Comparison of ENCODE assay signal across 9 cellular contexts in the genomic region with DNA sequence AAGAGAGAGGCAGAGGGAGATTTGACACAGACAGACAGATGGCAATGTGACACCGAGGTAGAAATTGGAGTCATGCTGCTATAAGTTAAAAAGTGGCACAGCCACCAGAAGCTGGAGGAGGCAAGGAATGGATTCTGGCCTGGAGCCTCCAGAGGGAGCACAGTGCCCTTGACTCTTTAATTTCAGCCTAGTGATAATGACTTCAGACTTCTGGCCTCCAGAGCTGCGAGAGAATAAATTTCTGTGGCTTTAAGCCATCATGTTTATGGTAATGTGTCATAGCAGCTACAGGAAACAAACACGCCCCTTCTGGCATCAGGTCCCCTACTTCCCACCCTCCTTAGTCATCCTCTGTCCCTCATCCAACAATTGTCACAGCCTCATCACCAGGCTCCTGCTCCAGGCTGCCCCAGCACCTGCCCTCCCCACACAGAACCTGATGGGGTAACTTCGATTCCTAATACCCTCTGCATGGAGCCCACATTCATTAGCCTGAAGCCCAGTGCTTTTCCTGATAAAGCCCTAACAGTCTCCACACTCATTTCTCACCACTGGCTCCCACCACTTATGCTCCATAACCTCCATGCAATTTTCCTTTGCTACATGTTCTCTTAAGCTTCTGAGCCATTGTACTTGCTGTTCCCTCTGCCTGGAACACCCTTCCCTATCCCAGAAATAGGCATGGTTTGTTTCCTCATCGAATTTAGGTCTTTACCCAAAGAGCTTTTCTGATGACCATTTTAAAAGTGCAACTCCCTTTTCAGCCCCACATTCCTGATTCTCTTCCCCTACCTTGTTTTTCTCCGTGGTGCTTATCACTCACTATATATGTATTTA.
A peak's percentile ranks its signal among the peaks of the same experiment; 100 is the strongest.
DNase-seq lines count a peak whose midpoint lies in the region; ATAC-seq, FAIRE-seq and TF ChIP-seq lines count a peak whose summit lies in the region.
"Had no signal": no experiment of that assay in that cellular context is flagged by ENCODE, and none has a peak within 500 bp of the region (broad histone marks: within the 10 kb centered on the region; RNA-seq: fewer than 3 reads in every experiment).

No MANE protein-coding gene starts in this region.

- DNase-seq in DMS53 (lab: John Stamatoyannopoulos, UW) = peak; percentile 23
- no peak for DNase-seq in DMS53 treated with DMSO at 0.1 percent for 48 hours (lab: John Stamatoyannopoulos, UW; ENCODE audit: unreplicated experiment)
- DNase-seq in endothelial cell of umbilical vein (ENCODE audit: low read depth, low spot score) = peak; percentile 82
- DNase-seq in effector memory CD4-positive, alpha-beta T cell = no peak
- no peak for DNase-seq in dorsolateral prefrontal cortex

- TF ChIP-seq CTCF in OCI-LY3 (IDR thresholded peaks at IDR 0.05; ENCODE audit: low read depth, low read length) (peak; percentile 52), endothelial cell of umbilical vein (IDR thresholded peaks at IDR 0.05; ENCODE audit: extremely low read depth in 1 of 2, insufficient read depth in 1 of 2, low read depth in 1 of 2, low read length in 2 of 2) (peak; percentile 12 to 28), parathyroid adenoma (IDR thresholded peaks at IDR 0.05) (no peak), dorsolateral prefrontal cortex (IDR thresholded peaks at IDR 0.05 in 54 of 56, conservative IDR thresholded peaks at IDR 0.05 in 2 of 56; ENCODE audit: low read depth in 1 of 56, partially characterized antibody in 56 of 56) (peak in 6 of 56 donors; percentile 9 to 36 (median 18))

- intact Hi-C loops in endothelial cell of umbilical vein (cut with micrococcal nuclease) (loop anchor here (1.0 to 10.0 kb wide), 6 partner anchors 66 to 390 kb away; a partner anchor contains a TSS), dorsolateral prefrontal cortex (cut with DNase I) (no loop called here)

- H3K27ac ChIP-seq in OCI-LY3 (ENCODE audit: low read length) = no peak overlapping the region
- peak overlapping the region; percentile 61 for H3K27ac ChIP-seq in endothelial cell of umbilical vein (ENCODE audit: insufficient read depth, low read depth, low read length)
- peak overlapping the region; percentile 19 for H3K27ac ChIP-seq in parathyroid adenoma
- H3K27ac ChIP-seq in effector memory CD4-positive, alpha-beta T cell (ENCODE audit: insufficient read depth, low read length, poor library complexity, severe bottlenecking) = no peak overlapping the region
- no peak overlapping the region for H3K27ac ChIP-seq in dorsolateral prefrontal cortex
- H3K27ac ChIP-seq: prostate gland had no signal

- H3K9ac ChIP-seq in OCI-LY3 (ENCODE audit: low read length) (no peak overlapping the region), endothelial cell of umbilical vein (replicated peaks; ENCODE audit: extremely low read depth, insufficient read depth, low read length) (no peak overlapping the region), parathyroid adenoma (no peak overlapping the region)

- CTCF ChIA-PET in endothelial cell of umbilical vein (lab: Charles Lee) = interaction anchor here (0.6 to 3.4 kb wide), 12 partner anchors 10 to 307 kb away, joined by 3 to 19 read pairs (median 3); no protein-coding TSS in a partner anchor

- FAIRE-seq in endothelial cell of umbilical vein (lab: Jason Lieb, UNC) = peak; percentile 89

- no peak overlapping the region for H2AFZ ChIP-seq in OCI-LY3 (ENCODE audit: low read depth, low read length)
- H2AFZ ChIP-seq in endothelial cell of umbilical vein (ENCODE audit: low read depth, low read length) = no peak overlapping the region
- no peak overlapping the region for H2AFZ ChIP-seq in parathyroid adenoma

- H3K4me1 ChIP-seq in OCI-LY3 (ENCODE audit: low read length) = peaks cover 29% of the 10 kb centered on the region
- H3K4me1 ChIP-seq in endothelial cell of umbilical vein (ENCODE audit: control insufficient read depth, extremely low read depth, insufficient read depth, low read length) = peaks cover 37% of the 10 kb centered on the region
- no peaks in the 10 kb centered on the region for H3K4me1 ChIP-seq in parathyroid adenoma
- no peaks in the 10 kb centered on the region for H3K4me1 ChIP-seq in effector memory CD4-positive, alpha-beta T cell (ENCODE audit: control insufficient read depth, insufficient read depth, low read length, poor library complexity, severe bottlenecking)

- TF ChIP-seq POLR2A in endothelial cell of umbilical vein (IDR thresholded peaks at IDR 0.05; ENCODE audit: low read depth, low read length) = no peak

- H3K27me3 ChIP-seq in OCI-LY3 (ENCODE audit: low read depth, low read length) (no peaks in the 10 kb centered on the region), endothelial cell of umbilical vein (ENCODE audit: control insufficient read depth in 2 of 2, insufficient read depth in 2 of 2, low read length in 2 of 2) (no peaks in the 10 kb centered on the region), parathyroid adenoma (ENCODE audit: control insufficient read depth, insufficient read depth, low read length) (no peaks in the 10 kb centered on the region), dorsolateral prefrontal cortex (no peaks in the 10 kb centered on the region)
- no peaks in the 10 kb centered on the region for H3K27me3 ChIP-seq in effector memory CD4-positive, alpha-beta T cell (replicated peaks; ENCODE audit: control insufficient read depth, insufficient read depth, low read length, poor library complexity, severe bottlenecking)

- dilution Hi-C loops in endothelial cell of umbilical vein (cut with MboI; ENCODE audit: extremely low pct_ligation_motif_present, low sequenced_read_pairs) = no loop called here

- no peak for ATAC-seq in HG02623 (IDR thresholded peaks at IDR 0.05; ENCODE audit: unreplicated experiment)

- no peaks in the 10 kb centered on the region for H3K36me3 ChIP-seq in OCI-LY3 (replicated peaks; ENCODE audit: low read depth, low read length)
- no peaks in the 10 kb centered on the region for H3K36me3 ChIP-seq in endothelial cell of umbilical vein (ENCODE audit: control insufficient read depth in 2 of 2, extremely low read depth in 1 of 2, insufficient read depth in 2 of 2, low read length in 2 of 2)
- no peaks in the 10 kb centered on the region for H3K36me3 ChIP-seq in parathyroid adenoma (ENCODE audit: control insufficient read depth, insufficient read depth, low read length)
- H3K36me3 ChIP-seq in effector memory CD4-positive, alpha-beta T cell (ENCODE audit: control insufficient read depth, insufficient read depth, low read length) = no peaks in the 10 kb centered on the region
- H3K36me3 ChIP-seq: prostate gland had no signal

- H3K4me3 ChIP-seq in OCI-LY3 (ENCODE audit: low read length) (no peak overlapping the region), endothelial cell of umbilical vein (replicated peaks in 1 of 3; ENCODE audit: insufficient read depth in 1 of 3, low read depth in 1 of 3, low read length in 3 of 3) (no peak overlapping the region), parathyroid adenoma (ENCODE audit: low read depth, low read length) (no peak overlapping the region), dorsolateral prefrontal cortex (no peak overlapping the region)
- H3K4me3 ChIP-seq in effector memory CD4-positive, alpha-beta T cell (ENCODE audit: insufficient read depth, low read depth, low read length, poor library complexity, severe bottlenecking) = no peak overlapping the region
- H3K4me3 ChIP-seq: prostate gland had no signal

- POLR2A ChIA-PET in endothelial cell of umbilical vein (lab: Charles Lee) = no interaction called here

- no peaks in the 10 kb centered on the region for H3K9me1 ChIP-seq in endothelial cell of umbilical vein (replicated peaks; ENCODE audit: control insufficient read depth, extremely low read depth, insufficient read depth, low read length)

- H3K9me3 ChIP-seq in OCI-LY3 (ENCODE audit: insufficient read depth, low read length) (no peaks in the 10 kb centered on the region), endothelial cell of umbilical vein (replicated peaks; ENCODE audit: control insufficient read depth, insufficient read depth, low read length) (no peaks in the 10 kb centered on the region), parathyroid adenoma (ENCODE audit: control insufficient read depth, low read length) (no peaks in the 10 kb centered on the region)
- H3K9me3 ChIP-seq in effector memory CD4-positive, alpha-beta T cell (ENCODE audit: control insufficient read depth, low read length) = no peaks in the 10 kb centered on the region
- H3K9me3 ChIP-seq: prostate gland had no signal

- H3K79me2 ChIP-seq in OCI-LY3 (ENCODE audit: low read length) (no peaks in the 10 kb centered on the region), endothelial cell of umbilical vein (ENCODE audit: control insufficient read depth, insufficient read depth, low read length) (no peaks in the 10 kb centered on the region), parathyroid adenoma (no peaks in the 10 kb centered on the region)

- H4K20me1 ChIP-seq in OCI-LY3 (ENCODE audit: insufficient read depth, low read length) (no peaks in the 10 kb centered on the region), endothelial cell of umbilical vein (replicated peaks; ENCODE audit: control insufficient read depth, extremely low read depth, insufficient read depth, low read length) (no peaks in the 10 kb centered on the region)

- no peak overlapping the region for H3K4me2 ChIP-seq in OCI-LY3 (ENCODE audit: low read length)
- no peak overlapping the region for H3K4me2 ChIP-seq in endothelial cell of umbilical vein (ENCODE audit: insufficient read depth, low read length)
- no peak overlapping the region for H3K4me2 ChIP-seq in parathyroid adenoma (ENCODE audit: low read length)

- no TSS peak for BruUV-seq in endothelial cell of umbilical vein (replicated peaks; lab: Mats Ljungman, UMichigan)

TF ChIP-seq in endothelial cell of umbilical vein, 7 proteins besides CTCF, POLR2A, EP300 and RAD21:
- TF ChIP-seq JUN (IDR thresholded peaks at IDR 0.05; ENCODE audit: borderline replicate concordance, insufficient read depth, insufficient read length, low read depth) (peak; percentile 69), FOS (IDR thresholded peaks at IDR 0.05; ENCODE audit: borderline replicate concordance, insufficient read depth, low read length) (peak; percentile 75), GATA2 (IDR thresholded peaks at IDR 0.05; ENCODE audit: insufficient read depth, insufficient read length, low read depth, low read length) (no peak), POLR2AphosphoS5 (IDR thresholded peaks at IDR 0.05; ENCODE audit: insufficient read depth, low read depth, low read length) (peak; percentile 36)

Comparison
In these comparisons a context has a peak if more than half of its experiments do, and no peak if none do; other contexts are left out.
1. DNase-seq: peak in DMS53 (single experiment) and endothelial cell of umbilical vein (single experiment); none in DMS53 treated with DMSO at 0.1 percent for 48 hours (single experiment), effector memory CD4-positive, alpha-beta T cell (0 of 3) and dorsolateral prefrontal cortex (0 of 10).
2. H3K27ac ChIP-seq: peak in endothelial cell of umbilical vein (single experiment) and parathyroid adenoma (single experiment); none in OCI-LY3 (single experiment), effector memory CD4-positive, alpha-beta T cell (single experiment) and dorsolateral prefrontal cortex (0 of 59).